1 cellular context compared by ENCODE assay signal in genomic region chr10:3538850-3539531, GRCh38.
TF ChIP-seq lines count a peak whose summit lies in the region.

No MANE protein-coding gene starts in this region.

TF ChIP-seq in HEK293, 187 proteins besides CTCF, POLR2A, EP300 and RAD21 (continued from another document):
- TF ChIP-seq TSHZ1 (tag by site-specific recombination; IDR thresholded peaks at IDR 0.05; ENCODE audit: borderline replicate concordance) (no peak), ATF2 (tag by site-specific recombination; IDR thresholded peaks at IDR 0.05; ENCODE audit: low read depth) (no peak), GLIS1 (tag by site-specific recombination; IDR thresholded peaks at IDR 0.05) (peak; percentile 86), GLIS2 (tag by site-specific recombination; IDR thresholded peaks at IDR 0.05) (0 out of 2 replicates have a peak, but pooled peaks have one; percentile 44), ZNF692 (tag by site-specific recombination; IDR thresholded peaks at IDR 0.05) (peak; percentile 35; the same call in 1 of the 2 replicates), ZEB2 (tag by site-specific recombination; IDR thresholded peaks at IDR 0.05) (0 out of 2 replicates have a peak, but pooled peaks have one; percentile 14), SETDB1 (IDR thresholded peaks at IDR 0.05; ENCODE audit: insufficient read length, low read length) (peak; percentile 46), ZNF624 (tag by site-specific recombination; IDR thresholded peaks at IDR 0.05) (no peak), KLF17 (tag by site-specific recombination; IDR thresholded peaks at IDR 0.05) (no peak), ZNF558 (tag by site-specific recombination; IDR thresholded peaks at IDR 0.05) (no peak), PRDM1 (tag by site-specific recombination; IDR thresholded peaks at IDR 0.05) (no peak), ZNF843 (tag by site-specific recombination; IDR thresholded peaks at IDR 0.05) (0 out of 2 replicates have a peak, but pooled peaks have one; percentile 1), ZNF426 (tag by site-specific recombination; IDR thresholded peaks at IDR 0.05) (no peak), INSM2 (tag by site-specific recombination; IDR thresholded peaks at IDR 0.05) (0 out of 2 replicates have a peak, but pooled peaks have one; percentile 33), ZNF529 (tag by site-specific recombination; IDR thresholded peaks at IDR 0.05; ENCODE audit: insufficient replicate concordance) (no peak), REST (tag by site-specific recombination; IDR thresholded peaks at IDR 0.05) (0 out of 2 replicates have a peak, but pooled peaks have one; percentile 13), SP3 (tag by site-specific recombination; IDR thresholded peaks at IDR 0.05) (no peak), ZNF214 (tag by site-specific recombination; IDR thresholded peaks at IDR 0.05; ENCODE audit: borderline replicate concordance) (no peak), ZNF600 (tag by site-specific recombination; IDR thresholded peaks at IDR 0.05) (peak; percentile 37), HIC1 (tag by site-specific recombination; IDR thresholded peaks at IDR 0.05) (peak; percentile 23; the same call in 1 of the 2 replicates), ZNF518A (tag by site-specific recombination; conservative IDR thresholded peaks at IDR 0.05; ENCODE audit: low read depth) (peak; percentile 31), KLF9 (tag by site-specific recombination; IDR thresholded peaks at IDR 0.05; ENCODE audit: low read depth) (no peak), ZNF292 (tag by site-specific recombination; IDR thresholded peaks at IDR 0.05; ENCODE audit: borderline replicate concordance, low read depth) (no peak), ZNF791 (tag by site-specific recombination; IDR thresholded peaks at IDR 0.05) (no peak), ZNF501 (tag by site-specific recombination; IDR thresholded peaks at IDR 0.05) (peak; percentile 32; the same call in 1 of the 2 replicates), SP2 (tag by site-specific recombination; IDR thresholded peaks at IDR 0.05) (peak; percentile 38; the same call in 1 of the 2 replicates), ZNF248 (tag by site-specific recombination; IDR thresholded peaks at IDR 0.05) (no peak)
